23 cellular contexts compared by ENCODE assay signal in genomic region chr18:8386981-8387380, GRCh38.
"Had no signal": no experiment of that assay in that cellular context is flagged by ENCODE, and none has a peak within 500 bp of the region (broad histone marks: within the 10 kb centered on the region; RNA-seq: fewer than 3 reads in every experiment).

No MANE protein-coding gene starts in this region.

- H3K9me3 ChIP-seq: neutrophil, pancreas, prostate gland, right lobe of liver, sigmoid colon, stomach, thoracic aorta, thyroid gland, tibial nerve, upper lobe of left lung, vagina had no signal

- H3K36me3 ChIP-seq: neutrophil, prostate gland, right lobe of liver had no signal

- H3K27ac ChIP-seq: neutrophil, pancreas, prostate gland, right lobe of liver, sigmoid colon, stomach, thoracic aorta, tibial nerve, upper lobe of left lung, vagina had no signal

- H3K27me3 ChIP-seq: neutrophil, pancreas, right lobe of liver, sigmoid colon, stomach, thyroid gland, tibial nerve, upper lobe of left lung, vagina had no signal

- H3K4me1 ChIP-seq: prostate gland, right lobe of liver, sigmoid colon, thyroid gland, upper lobe of left lung, vagina had no signal

- DNase-seq: natural killer cell; nucleus accumbens; pancreas; retina; right cardiac atrium; right lobe of liver; sigmoid colon; small intestine; stimulated activated CD4-positive, alpha-beta T cell treated with anti-CD3 and anti-CD28 coated beads, Interleukin-15, amount 100 ng/mL, for 24 hours; stimulated activated CD4-positive, alpha-beta T cell treated with anti-CD3 and anti-CD28 coated beads, Interleukin-2, amount 100 ng/mL, for 24 hours; stimulated activated CD4-positive, alpha-beta T cell treated with anti-CD3 and anti-CD28 coated beads, Interleukin-2, amount 100 ng/mL, for 48 hours; stimulated activated CD4-positive, alpha-beta T cell treated with anti-CD3 and anti-CD28 coated beads, Interleukin-4, amount 100 ng/mL, for 24 hours; stimulated activated naive B cell treated with anti-CD40 and anti-IgM and Interleukin-4, amounts not matched to agents 10 μg/mL and 1 μg/mL and 100 μg/mL, for 72 hours; stimulated activated naive CD4-positive, alpha-beta T cell treated with Interleukin-2 at 50 U/mL for 16 hours; stomach; thyroid gland; trophoblast cell; upper lobe of left lung had no signal

- H3K4me3 ChIP-seq: pancreas, prostate gland, right lobe of liver, sigmoid colon, stomach, thoracic aorta, thyroid gland, tibial nerve, upper lobe of left lung, vagina had no signal
